18 cellular contexts compared by ENCODE assay signal in the genomic region with DNA sequence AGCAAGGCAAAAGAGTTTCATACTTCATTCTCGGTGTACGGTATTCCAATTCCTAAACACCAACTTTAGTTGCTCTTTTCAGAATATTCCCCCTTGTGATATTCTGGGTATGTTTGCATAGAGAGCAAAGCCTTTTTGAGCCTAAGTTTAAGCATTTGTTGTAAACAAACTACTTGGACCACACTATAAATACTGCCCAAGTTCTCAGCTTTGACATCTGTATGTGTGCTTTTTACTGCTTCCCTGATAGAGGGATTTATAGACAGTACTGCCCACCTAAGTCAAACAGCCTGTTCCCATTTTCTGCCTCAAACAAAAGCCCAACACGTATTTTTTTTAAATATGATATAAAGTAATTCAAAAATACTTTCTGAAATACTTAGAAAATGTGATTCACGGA. TPM values are rescaled to one million over a fixed set of nuclear protein-coding genes. Genes with fewer than 3 reads are reported as not detected.
DNase-seq lines count a peak whose midpoint lies in the region; ATAC-seq and TF ChIP-seq lines count a peak whose summit lies in the region.
"Had no signal": no experiment of that assay in that cellular context is flagged by ENCODE, and none has a peak within 500 bp of the region (broad histone marks: within the 10 kb centered on the region; RNA-seq: fewer than 3 reads in every experiment).

No MANE protein-coding gene starts in this region.

- H4K20me1 ChIP-seq in osteoblast (ENCODE audit: insufficient read depth, low read length), result peaks cover 22% of the 10 kb centered on the region
- H4K20me1 ChIP-seq: BLaER1 treated with 17β-estradiol and CSF1 and Interleukin-3, amounts not matched to agents 10 nM and 100 nM had no signal

- no peaks in the 10 kb centered on the region for H3K36me3 ChIP-seq in RWPE2 (ENCODE audit: low read depth)
- no peaks in the 10 kb centered on the region for H3K36me3 ChIP-seq in osteoblast (ENCODE audit: insufficient read depth, low read length)
- no peaks in the 10 kb centered on the region for H3K36me3 ChIP-seq in adrenal gland (replicated peaks in 1 of 2)
- H3K36me3 ChIP-seq: BLaER1 treated with 17β-estradiol and CSF1 and Interleukin-3, amounts not matched to agents 10 nM and 100 nM; Peyer's patch had no signal

- TF ChIP-seq POLR2A in adrenal gland (IDR thresholded peaks at IDR 0.05), result no peak

- H3K27me3 ChIP-seq in RWPE2 (ENCODE audit: insufficient read depth, poor library complexity, severe bottlenecking) (no peaks in the 10 kb centered on the region), foreskin keratinocyte (no peaks in the 10 kb centered on the region), osteoblast (ENCODE audit: insufficient read depth, low read length) (no peaks in the 10 kb centered on the region), adrenal gland (no peaks in the 10 kb centered on the region)
- H3K27me3 ChIP-seq: BLaER1 treated with 17β-estradiol and CSF1 and Interleukin-3, amounts not matched to agents 10 nM and 100 nM; Peyer's patch had no signal

- H3K4me1 ChIP-seq in RWPE2 (ENCODE audit: insufficient read depth, poor library complexity, severe bottlenecking), result peaks cover 37% of the 10 kb centered on the region
- H3K4me1 ChIP-seq in foreskin keratinocyte, result peaks cover 51% of the 10 kb centered on the region
- H3K4me1 ChIP-seq in osteoblast (ENCODE audit: insufficient read depth, low read length), result peaks cover 57% of the 10 kb centered on the region
- H3K4me1 ChIP-seq in adrenal gland (replicated peaks in 1 of 2), result no peaks in the 10 kb centered on the region
- H3K4me1 ChIP-seq: BLaER1 treated with 17β-estradiol and CSF1 and Interleukin-3, amounts not matched to agents 10 nM and 100 nM had no signal

- no peak overlapping the region for H2AFZ ChIP-seq in osteoblast (ENCODE audit: low read length)

- TF ChIP-seq CTCF in RWPE2 (IDR thresholded peaks at IDR 0.05; ENCODE audit: poor library complexity, severe bottlenecking) (no peak), foreskin keratinocyte (conservative IDR thresholded peaks at IDR 0.05) (no peak), osteoblast (IDR thresholded peaks at IDR 0.05; ENCODE audit: extremely low read depth, low read depth, low read length) (no peak), adrenal gland (IDR thresholded peaks at IDR 0.05) (no peak)

- peaks cover 98% of the 10 kb centered on the region for H3K79me2 ChIP-seq in osteoblast (ENCODE audit: insufficient read depth, low read length)

- H3K4me3 ChIP-seq in RWPE2 (ENCODE audit: severe bottlenecking) (no peak overlapping the region), osteoblast (ENCODE audit: insufficient read depth, low read length) (peak overlapping the region; percentile 72), adrenal gland (no peak overlapping the region)
- H3K4me3 ChIP-seq: BLaER1 treated with 17β-estradiol and CSF1 and Interleukin-3, amounts not matched to agents 10 nM and 100 nM had no signal

- DNase-seq in RWPE2 (ENCODE audit: low spot score) (no peak), foreskin keratinocyte (no peak), osteoblast (ENCODE audit: insufficient read length, low spot score, missing footprints) (no peak), SW 1271 (lab: John Stamatoyannopoulos, UW) (no peak), MV-4-11 (lab: John Stamatoyannopoulos, UW) (no peak), NCI-H524 treated with DMSO at 0.1 percent for 48 hours (lab: John Stamatoyannopoulos, UW) (no peak), adrenal gland (no peak)
- DNase-seq: DMS 273 treated with DMSO at 0.1 percent for 48 hours, H7, Kasumi-1, NCI-H1417, NCI-H1930, NCI-H2171 treated with DMSO at 0.1 percent for 48 hours, NCI-H82, Peyer's patch, SHP77 treated with DMSO at 0.1 percent for 48 hours had no signal

- ATAC-seq in RWPE2 (ENCODE audit: low read depth) (no peak), foreskin keratinocyte (no peak)

- intact Hi-C loops in adrenal gland (cut with DNase I), result no loop called here

- H3K9me3 ChIP-seq in RWPE2 (ENCODE audit: severe bottlenecking), result no peaks in the 10 kb centered on the region
- H3K9me3 ChIP-seq in osteoblast (ENCODE audit: low read depth, low read length), result no peaks in the 10 kb centered on the region
- H3K9me3 ChIP-seq in adrenal gland (replicated peaks in 1 of 3), result no peaks in the 10 kb centered on the region
- H3K9me3 ChIP-seq: BLaER1 treated with 17β-estradiol and CSF1 and Interleukin-3, amounts not matched to agents 10 nM and 100 nM; Peyer's patch had no signal

- peak overlapping the region; percentile 95 for H3K4me2 ChIP-seq in osteoblast (ENCODE audit: insufficient read depth, low read length)
- H3K4me2 ChIP-seq: BLaER1 treated with 17β-estradiol and CSF1 and Interleukin-3, amounts not matched to agents 10 nM and 100 nM had no signal

- H3K27ac ChIP-seq in RWPE2 (ENCODE audit: poor library complexity, severe bottlenecking), result peak overlapping the region; percentile 90
- peak overlapping the region; percentile 6 for H3K27ac ChIP-seq in foreskin keratinocyte
- H3K27ac ChIP-seq in osteoblast (ENCODE audit: low read depth, low read length), result peak overlapping the region; percentile 92
- H3K27ac ChIP-seq in adrenal gland, result no peak overlapping the region
- H3K27ac ChIP-seq: BLaER1 treated with 17β-estradiol and CSF1 and Interleukin-3, amounts not matched to agents 10 nM and 100 nM had no signal

- WGBS in adrenal gland, 4 donors, result 62 to 78% (median 73%) methylated on average over 4 of the region's 4 CpGs

RNA-seq across cellular contexts. Expression of gene CCBE1, which starts 36.8 kb away (rescaled TPM):
- total RNA-seq in foreskin keratinocyte, result 24.7 and 39.0 TPM in 2 replicates
- 17.2 and 31.3 TPM in 2 replicates for polyA plus RNA-seq in foreskin keratinocyte
- 51.4 and 53.0 TPM in 2 replicates for total RNA-seq in osteoblast
- 10 to 100 TPM in 7 of 8 donors, 1 to 10 TPM in 1; 7.8 to 56.8 (median 34.0) TPM for total RNA-seq in adrenal gland
- polyA plus RNA-seq in adrenal gland, result 10 to 100 TPM in 2 of 3 donors, 1 to 10 TPM in 1; 8.1 to 12.0 (median 11.6) TPM
- total RNA-seq: NCI-H460 had no signal

Comparison
In these comparisons a context has a peak if more than half of its experiments do, and no peak if none do; other contexts are left out.
1. H3K27ac ChIP-seq: peak in RWPE2 (single experiment), foreskin keratinocyte (single experiment) and osteoblast (single experiment); none in adrenal gland (0 of 5).